Comparison of ENCODE assay signal across 18 cellular contexts in the genomic region with DNA sequence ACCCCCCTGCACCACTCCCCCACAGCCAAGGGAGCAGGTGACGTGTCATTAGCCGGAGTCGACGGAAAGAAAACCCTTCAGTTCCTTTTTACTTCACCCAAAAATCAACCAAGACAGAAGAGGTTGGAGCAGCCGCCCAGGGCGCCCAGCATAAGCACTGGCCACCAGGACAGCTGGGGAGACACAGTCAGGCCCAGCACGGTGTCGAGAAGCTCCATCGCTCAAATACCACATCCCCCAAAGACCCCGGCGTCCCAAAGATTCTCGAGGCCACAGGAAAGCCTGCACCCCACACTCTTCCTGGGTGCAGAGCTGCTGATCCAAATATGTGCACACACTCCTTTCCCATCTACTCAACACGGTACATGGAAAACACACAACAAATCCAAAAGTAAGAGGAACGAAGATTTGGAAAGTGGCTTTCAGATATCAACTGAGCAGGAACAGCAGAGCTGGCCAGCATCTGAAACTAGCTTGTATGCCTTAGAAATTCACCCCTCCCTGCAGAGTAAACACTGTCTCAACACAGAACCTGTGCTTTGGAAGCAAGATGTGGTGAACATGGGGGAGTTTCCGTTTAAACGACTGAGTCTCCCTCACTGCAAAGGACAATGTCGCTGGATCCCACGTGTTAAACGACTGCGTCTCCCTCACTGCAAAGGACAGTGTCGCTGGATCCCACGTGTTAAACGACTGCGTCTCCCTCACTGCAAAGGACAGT. TPM values are rescaled to one million over a fixed set of nuclear protein-coding genes. Genes with fewer than 3 reads are reported as not detected.
"Had no signal": no experiment of that assay in that cellular context is flagged by ENCODE, and none has a peak within 500 bp of the region (broad histone marks: within the 10 kb centered on the region; RNA-seq: fewer than 3 reads in every experiment).

No MANE protein-coding gene starts in this region.

- H3K27ac ChIP-seq: dorsolateral prefrontal cortex, foreskin keratinocyte, tibial artery had no signal

- DNase-seq: activated CD4-positive, alpha-beta T cell treated with anti-CD3 and anti-CD28 coated beads for 48 hours; activated CD4-positive, CD25-positive, alpha-beta regulatory T cell; activated CD8-positive, alpha-beta T cell treated with anti-CD3 and anti-CD28 coated beads for 36 hours; activated naive CD4-positive, alpha-beta T cell treated with Interleukin-2 at 50 U/mL for 16 hours; activated naive CD8-positive, alpha-beta T cell treated with anti-CD3 and anti-CD28 coated beads, Interleukin-2, amount 10 ng/mL, durations not matched to agents 7 days and 5 days; activated T-cell treated with anti-CD3 and anti-CD28 coated beads, Interleukin-2, amount 50 U/mL, for 1 hour; amygdala; caudate nucleus; foreskin keratinocyte; mesendoderm; nucleus accumbens; stimulated activated naive CD4-positive, alpha-beta T cell; T1000 had no signal

- ATAC-seq: activated CD8-positive, alpha-beta T cell treated with anti-CD3 and anti-CD28 coated beads for 36 hours; activated T-helper 17 cell treated with anti-CD3 and anti-CD28 coated beads, Interleukin-2, amount 50 U/mL, for 72 hours; foreskin keratinocyte; naive thymus-derived CD8-positive, alpha-beta T cell had no signal

- H3K4me3 ChIP-seq: dorsolateral prefrontal cortex, tibial artery had no signal

- H3K27ac Mint-ChIP-seq: activated CD8-positive, alpha-beta T cell treated with anti-CD3 and anti-CD28 coated beads for 36 hours; activated naive CD8-positive, alpha-beta T cell treated with anti-CD3 and anti-CD28 coated beads, Interleukin-2, amount 10 ng/mL, durations not matched to agents 7 days and 5 days; activated T-helper 17 cell treated with anti-CD3 and anti-CD28 coated beads, Interleukin-2, amount 50 U/mL, for 72 hours; naive thymus-derived CD8-positive, alpha-beta T cell had no signal

- H3K36me3 Mint-ChIP-seq: activated naive CD8-positive, alpha-beta T cell treated with anti-CD3 and anti-CD28 coated beads, Interleukin-2, amount 10 ng/mL, durations not matched to agents 7 days and 5 days; naive thymus-derived CD8-positive, alpha-beta T cell had no signal

- H3K27me3 Mint-ChIP-seq: activated CD8-positive, alpha-beta T cell treated with anti-CD3 and anti-CD28 coated beads for 36 hours; activated T-helper 17 cell treated with anti-CD3 and anti-CD28 coated beads, Interleukin-2, amount 50 U/mL, for 72 hours; naive thymus-derived CD8-positive, alpha-beta T cell had no signal

- H3K9me3 Mint-ChIP-seq: activated CD8-positive, alpha-beta T cell treated with anti-CD3 and anti-CD28 coated beads for 36 hours; activated naive CD8-positive, alpha-beta T cell treated with anti-CD3 and anti-CD28 coated beads, Interleukin-2, amount 10 ng/mL, durations not matched to agents 7 days and 5 days; activated T-helper 17 cell treated with anti-CD3 and anti-CD28 coated beads, Interleukin-2, amount 50 U/mL, for 72 hours; naive thymus-derived CD8-positive, alpha-beta T cell had no signal

- H3K4me3 Mint-ChIP-seq: activated CD8-positive, alpha-beta T cell treated with anti-CD3 and anti-CD28 coated beads for 36 hours; activated naive CD8-positive, alpha-beta T cell treated with anti-CD3 and anti-CD28 coated beads, Interleukin-2, amount 10 ng/mL, durations not matched to agents 7 days and 5 days; activated T-helper 17 cell treated with anti-CD3 and anti-CD28 coated beads, Interleukin-2, amount 50 U/mL, for 72 hours; naive thymus-derived CD8-positive, alpha-beta T cell had no signal

- H3K4me1 Mint-ChIP-seq: activated naive CD8-positive, alpha-beta T cell treated with anti-CD3 and anti-CD28 coated beads, Interleukin-2, amount 10 ng/mL, durations not matched to agents 7 days and 5 days; activated T-helper 17 cell treated with anti-CD3 and anti-CD28 coated beads, Interleukin-2, amount 50 U/mL, for 72 hours; naive thymus-derived CD8-positive, alpha-beta T cell had no signal

- H3K36me3 ChIP-seq: tibial artery had no signal

- H3K4me1 ChIP-seq: foreskin keratinocyte, tibial artery had no signal

- H3K9me3 ChIP-seq: tibial artery had no signal

- H3K27me3 ChIP-seq: foreskin keratinocyte had no signal

RNA-seq across cellular contexts. Expression of a gene that starts 54.6 kb away (rescaled TPM):
- total RNA-seq: T-helper 1 cell treated with Interleukin-12 subunit alpha and Interleukin-12 subunit beta and Interleukin-4 antibody, amounts not matched to agents 30 ng/mL and 1 ng/mL, for 36 hours had no signal
